1 cellular context compared by ENCODE assay signal in the genomic region with DNA sequence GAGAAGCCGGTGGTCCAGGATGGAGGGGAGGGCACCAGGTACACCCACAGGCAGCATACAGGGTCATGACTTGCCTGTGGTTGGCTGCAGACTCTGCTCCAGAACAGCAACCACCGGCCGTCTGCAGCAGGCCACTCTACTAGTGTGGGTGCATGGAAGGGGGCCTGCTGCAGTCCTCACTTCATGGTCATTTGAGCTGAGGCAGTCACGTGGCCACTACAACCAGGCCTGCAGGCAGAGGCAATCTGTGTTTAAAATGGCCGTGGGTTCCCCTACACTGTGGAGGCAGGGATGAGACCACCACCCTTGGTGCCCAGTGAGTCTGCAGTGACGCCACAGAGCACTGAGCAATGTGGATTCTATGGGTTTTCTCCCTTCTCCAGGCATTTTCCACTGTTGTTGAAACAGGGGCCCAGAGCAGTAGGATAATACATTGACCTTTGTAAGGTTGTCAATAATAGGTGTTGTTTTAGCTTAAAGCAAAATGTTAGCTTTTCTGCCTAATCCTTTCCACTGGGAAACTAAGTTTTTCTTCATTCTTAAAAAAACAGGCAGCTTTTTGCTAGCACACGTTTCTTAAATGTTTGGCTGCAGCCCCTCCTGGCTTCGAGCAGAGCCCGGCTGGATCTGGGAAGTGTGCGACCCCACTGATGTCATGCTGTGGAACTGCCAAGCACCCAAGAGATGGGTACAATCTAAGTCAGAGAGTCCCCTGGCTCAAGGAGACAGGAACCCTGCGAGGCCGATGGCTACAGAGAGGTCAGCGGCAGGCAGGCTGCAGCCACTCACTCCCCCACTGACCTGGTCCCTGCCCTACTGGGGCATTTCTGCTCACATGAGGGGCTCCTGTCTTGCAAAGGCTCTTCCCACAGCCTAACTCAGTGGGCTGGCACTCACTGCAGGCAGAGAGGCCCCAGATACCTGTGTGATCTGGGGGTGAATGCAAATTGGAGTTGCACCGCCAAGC.
TF ChIP-seq lines count a peak whose summit lies in the region.

No MANE protein-coding gene starts in this region.

TF ChIP-seq in HepG2, 621 proteins besides CTCF, POLR2A, EP300 and RAD21 (continued from another document and continues in another):
- no peak for TF ChIP-seq HMGXB3 (CRISPR knock-in tag; IDR thresholded peaks at IDR 0.05; ENCODE audit: borderline replicate concordance)
- TF ChIP-seq KLF11 (CRISPR knock-in tag; IDR thresholded peaks at IDR 0.05) = no peak
- TF ChIP-seq, protein P1, sequence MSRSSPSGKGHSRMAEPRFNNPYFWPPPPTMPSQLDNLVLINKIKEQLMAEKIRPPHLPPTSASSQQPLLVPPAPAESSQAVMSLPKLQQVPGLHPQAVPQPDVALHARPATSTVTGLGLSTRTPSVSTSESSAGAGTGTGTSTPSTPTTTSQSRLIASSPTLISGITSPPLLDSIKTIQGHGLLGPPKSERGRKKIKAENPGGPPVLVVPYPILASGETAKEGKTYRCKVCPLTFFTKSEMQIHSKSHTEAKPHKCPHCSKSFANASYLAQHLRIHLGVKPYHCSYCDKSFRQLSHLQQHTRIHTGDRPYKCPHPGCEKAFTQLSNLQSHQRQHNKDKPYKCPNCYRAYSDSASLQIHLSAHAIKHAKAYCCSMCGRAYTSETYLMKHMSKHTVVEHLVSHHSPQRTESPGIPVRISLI (CRISPR knock-in tag; IDR thresholded peaks at IDR 0.05; ENCODE audit: borderline replicate concordance) = no peak
- no peak for TF ChIP-seq GFI1 (CRISPR knock-in tag; IDR thresholded peaks at IDR 0.05; ENCODE audit: borderline replicate concordance)
- TF ChIP-seq ZNF496 (CRISPR knock-in tag; IDR thresholded peaks at IDR 0.05; ENCODE audit: insufficient replicate concordance) = no peak
- no peak for TF ChIP-seq ZNF138 (CRISPR knock-in tag; IDR thresholded peaks at IDR 0.05; ENCODE audit: low read depth)
- TF ChIP-seq SNAI1 (CRISPR knock-in tag; IDR thresholded peaks at IDR 0.05; ENCODE audit: borderline replicate concordance) = no peak
- peak; percentile 22; the same call in 1 of the 2 replicates for TF ChIP-seq ZNF687 (CRISPR knock-in tag; IDR thresholded peaks at IDR 0.05)
- no peak for TF ChIP-seq ZNF33B (CRISPR knock-in tag; IDR thresholded peaks at IDR 0.05)
- no peak for TF ChIP-seq SP4 (CRISPR knock-in tag; IDR thresholded peaks at IDR 0.05)
- no peak for TF ChIP-seq SPEN (CRISPR knock-in tag; IDR thresholded peaks at IDR 0.05; ENCODE audit: low read depth)
- no peak for TF ChIP-seq MEIS2 (CRISPR knock-in tag; IDR thresholded peaks at IDR 0.05)
- TF ChIP-seq ISX (CRISPR knock-in tag; conservative IDR thresholded peaks at IDR 0.05) = no peak
- no peak for TF ChIP-seq NFYC (CRISPR knock-in tag; IDR thresholded peaks at IDR 0.05)
- TF ChIP-seq TFAP4 (IDR thresholded peaks at IDR 0.05; ENCODE audit: borderline replicate concordance, low read depth) = no peak
- no peak for TF ChIP-seq ZNF766 (CRISPR knock-in tag; IDR thresholded peaks at IDR 0.05; ENCODE audit: borderline replicate concordance)
- TF ChIP-seq, protein P2, sequence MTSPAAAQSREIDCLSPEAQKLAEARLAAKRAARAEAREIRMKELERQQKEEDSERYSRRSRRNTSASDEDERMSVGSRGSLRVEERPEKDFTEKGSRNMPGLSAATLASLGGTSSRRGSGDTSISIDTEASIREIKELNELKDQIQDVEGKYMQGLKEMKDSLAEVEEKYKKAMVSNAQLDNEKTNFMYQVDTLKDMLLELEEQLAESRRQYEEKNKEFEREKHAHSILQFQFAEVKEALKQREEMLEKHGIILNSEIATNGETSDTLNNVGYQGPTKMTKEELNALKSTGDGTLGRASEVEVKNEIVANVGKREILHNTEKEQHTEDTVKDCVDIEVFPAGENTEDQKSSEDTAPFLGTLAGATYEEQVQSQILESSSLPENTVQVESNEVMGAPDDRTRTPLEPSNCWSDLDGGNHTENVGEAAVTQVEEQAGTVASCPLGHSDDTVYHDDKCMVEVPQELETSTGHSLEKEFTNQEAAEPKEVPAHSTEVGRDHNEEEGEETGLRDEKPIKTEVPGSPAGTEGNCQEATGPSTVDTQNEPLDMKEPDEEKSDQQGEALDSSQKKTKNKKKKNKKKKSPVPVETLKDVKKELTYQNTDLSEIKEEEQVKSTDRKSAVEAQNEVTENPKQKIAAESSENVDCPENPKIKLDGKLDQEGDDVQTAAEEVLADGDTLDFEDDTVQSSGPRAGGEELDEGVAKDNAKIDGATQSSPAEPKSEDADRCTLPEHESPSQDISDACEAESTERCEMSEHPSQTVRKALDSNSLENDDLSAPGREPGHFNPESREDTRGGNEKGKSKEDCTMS (CRISPR knock-in tag; conservative IDR thresholded peaks at IDR 0.05) = no peak
- no peak for TF ChIP-seq ZNF709 (CRISPR knock-in tag; IDR thresholded peaks at IDR 0.05)
- no peak for TF ChIP-seq ZUFSP (CRISPR knock-in tag; IDR thresholded peaks at IDR 0.05; ENCODE audit: borderline replicate concordance)
- TF ChIP-seq, protein P3, sequence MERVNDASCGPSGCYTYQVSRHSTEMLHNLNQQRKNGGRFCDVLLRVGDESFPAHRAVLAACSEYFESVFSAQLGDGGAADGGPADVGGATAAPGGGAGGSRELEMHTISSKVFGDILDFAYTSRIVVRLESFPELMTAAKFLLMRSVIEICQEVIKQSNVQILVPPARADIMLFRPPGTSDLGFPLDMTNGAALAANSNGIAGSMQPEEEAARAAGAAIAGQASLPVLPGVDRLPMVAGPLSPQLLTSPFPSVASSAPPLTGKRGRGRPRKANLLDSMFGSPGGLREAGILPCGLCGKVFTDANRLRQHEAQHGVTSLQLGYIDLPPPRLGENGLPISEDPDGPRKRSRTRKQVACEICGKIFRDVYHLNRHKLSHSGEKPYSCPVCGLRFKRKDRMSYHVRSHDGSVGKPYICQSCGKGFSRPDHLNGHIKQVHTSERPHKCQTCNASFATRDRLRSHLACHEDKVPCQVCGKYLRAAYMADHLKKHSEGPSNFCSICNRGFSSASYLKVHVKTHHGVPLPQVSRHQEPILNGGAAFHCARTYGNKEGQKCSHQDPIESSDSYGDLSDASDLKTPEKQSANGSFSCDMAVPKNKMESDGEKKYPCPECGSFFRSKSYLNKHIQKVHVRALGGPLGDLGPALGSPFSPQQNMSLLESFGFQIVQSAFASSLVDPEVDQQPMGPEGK (CRISPR knock-in tag; IDR thresholded peaks at IDR 0.05) = no peak
- TF ChIP-seq ZNF609 (CRISPR knock-in tag; IDR thresholded peaks at IDR 0.05; ENCODE audit: borderline replicate concordance) = peak; percentile 82
- no peak for TF ChIP-seq ZFP90 (CRISPR knock-in tag; IDR thresholded peaks at IDR 0.05; ENCODE audit: borderline replicate concordance)
- TF ChIP-seq NR3C1 (CRISPR knock-in tag; IDR thresholded peaks at IDR 0.05) = no peak
- peak; percentile 46; the same call in 1 of the 2 replicates for TF ChIP-seq PITX1 (CRISPR knock-in tag; IDR thresholded peaks at IDR 0.05)
